Comparison of ENCODE assay signal across 9 cellular contexts in genomic region chr10:60335708-60336107, GRCh38. TPM values are rescaled to one million over a fixed set of nuclear protein-coding genes. Genes with fewer than 3 reads are reported as not detected.
A peak's percentile ranks its signal among the peaks of the same experiment; 100 is the strongest.
DNase-seq lines count a peak whose midpoint lies in the region; FAIRE-seq and TF ChIP-seq lines count a peak whose summit lies in the region.
"Had no signal": no experiment of that assay in that cellular context is flagged by ENCODE, and none has a peak within 500 bp of the region (broad histone marks: within the 10 kb centered on the region; RNA-seq: fewer than 3 reads in every experiment).

No MANE protein-coding gene starts in this region.

- CTCF ChIA-PET in MCF 10A (lab: Yijun Ruan, JAX), result interaction anchor here (0.6 to 2.3 kb wide), 22 partner anchors 9 to 296 kb away, joined by 3 to 15 read pairs (median 4); no protein-coding TSS in a partner anchor

- H3K4me3 ChIP-seq in breast epithelium (no peak overlapping the region), NB4 (ENCODE audit: low read depth, low read length) (no peak overlapping the region)

- H3K9me3 Mint-ChIP-seq in MCF 10A (ENCODE audit: unreplicated experiment), result no peaks in the 10 kb centered on the region
- no peaks in the 10 kb centered on the region for H3K9me3 Mint-ChIP-seq in activated T-helper 2 cell treated with anti-CD3 and anti-CD28 coated beads, Interferon-gamma antibody, Interleukin-2, Interleukin-4, amounts not matched to agents 10 μg/mL and 5 μg/mL and 100 μg/mL, durations not matched to agents 14 hours and 24 hours and 36 hours

- POLR2A ChIA-PET in MCF 10A (lab: Yijun Ruan, JAX), result interaction anchor here (0.6 to 1.9 kb wide), 5 partner anchors 18 to 93 kb away, joined by 3 to 7 read pairs (median 3); no protein-coding TSS in a partner anchor

- no peak overlapping the region for H3K4me3 Mint-ChIP-seq in MCF 10A (ENCODE audit: unreplicated experiment)
- H3K4me3 Mint-ChIP-seq in activated T-helper 2 cell treated with anti-CD3 and anti-CD28 coated beads, Interferon-gamma antibody, Interleukin-2, Interleukin-4, amounts not matched to agents 10 μg/mL and 5 μg/mL and 100 μg/mL, durations not matched to agents 14 hours and 24 hours and 36 hours (ENCODE audit: low read depth), result no peak overlapping the region

- no peak overlapping the region for H3K27ac ChIP-seq in breast epithelium

- no TSS peak for BruUV-seq in MCF 10A (replicated peaks; lab: Mats Ljungman, UMichigan)

- H3K4me1 Mint-ChIP-seq in MCF 10A (ENCODE audit: insufficient read depth, unreplicated experiment), result no peaks in the 10 kb centered on the region
- no peaks in the 10 kb centered on the region for H3K4me1 Mint-ChIP-seq in activated T-helper 2 cell treated with anti-CD3 and anti-CD28 coated beads, Interferon-gamma antibody, Interleukin-2, Interleukin-4, amounts not matched to agents 10 μg/mL and 5 μg/mL and 100 μg/mL, durations not matched to agents 14 hours and 24 hours and 36 hours (ENCODE audit: low read depth)

- TF ChIP-seq POLR2A in breast epithelium (IDR thresholded peaks at IDR 0.05), result no peak
- no peak for TF ChIP-seq POLR2A in NB4 (IDR thresholded peaks at IDR 0.05; ENCODE audit: extremely low read depth, insufficient read length)

- TF ChIP-seq CTCF in MCF 10A (IDR thresholded peaks at IDR 0.05; ENCODE audit: unreplicated experiment), result peak; percentile 36
- no peak for TF ChIP-seq CTCF in breast epithelium (IDR thresholded peaks at IDR 0.05)
- TF ChIP-seq CTCF in NB4 (IDR thresholded peaks at IDR 0.05; ENCODE audit: low read depth, low read length), result peak; percentile 29

- H3K36me3 Mint-ChIP-seq in MCF 10A (ENCODE audit: insufficient read depth, unreplicated experiment), result no peaks in the 10 kb centered on the region
- no peaks in the 10 kb centered on the region for H3K36me3 Mint-ChIP-seq in activated T-helper 2 cell treated with anti-CD3 and anti-CD28 coated beads, Interferon-gamma antibody, Interleukin-2, Interleukin-4, amounts not matched to agents 10 μg/mL and 5 μg/mL and 100 μg/mL, durations not matched to agents 14 hours and 24 hours and 36 hours (ENCODE audit: low read depth)

- no peaks in the 10 kb centered on the region for H3K27me3 Mint-ChIP-seq in MCF 10A (ENCODE audit: insufficient read depth, unreplicated experiment)
- H3K27me3 Mint-ChIP-seq in activated T-helper 2 cell treated with anti-CD3 and anti-CD28 coated beads, Interferon-gamma antibody, Interleukin-2, Interleukin-4, amounts not matched to agents 10 μg/mL and 5 μg/mL and 100 μg/mL, durations not matched to agents 14 hours and 24 hours and 36 hours (ENCODE audit: low read depth), result no peaks in the 10 kb centered on the region

- H3K9me3 ChIP-seq in breast epithelium, result no peaks in the 10 kb centered on the region

- no peaks in the 10 kb centered on the region for H3K4me1 ChIP-seq in breast epithelium

- H3K27me3 ChIP-seq in breast epithelium, result no peaks in the 10 kb centered on the region

- no peak for FAIRE-seq in urothelium cell line (lab: Jason Lieb, UNC)

- intact Hi-C loops in MCF 10A (cut with micrococcal nuclease) (loop anchor here (1.0 to 5.0 kb wide), 2 partner anchors 99 to 233 kb away; no protein-coding TSS in a partner anchor), breast epithelium (cut with DNase I; ENCODE audit: low total_unique reads) (no loop called here)
- intact Hi-C loops in activated T-helper 2 cell treated with anti-CD3 and anti-CD28 coated beads, Interferon-gamma antibody, Interleukin-2, Interleukin-4, amounts not matched to agents 10 μg/mL and 5 μg/mL and 100 μg/mL, durations not matched to agents 14 hours and 24 hours and 36 hours (cut with micrococcal nuclease), result no loop called here

- DNase-seq in MCF 10A (ENCODE audit: unreplicated experiment) (peak; percentile 47), breast epithelium (ENCODE audit: low spot score in 2 of 2) (no peak), NB4 (ENCODE audit: low read depth) (peak; percentile 8), dermis blood vessel endothelial cell (peak; percentile 45), urothelium cell line (ENCODE audit: low spot score) (peak; percentile 41), NCI-H526 treated with DMSO at 0.1 percent for 48 hours (lab: John Stamatoyannopoulos, UW) (no peak), glomerular visceral epithelial cell (ENCODE audit: extremely low spot score) (no peak)
- no peak for DNase-seq in activated T-helper 2 cell treated with anti-CD3 and anti-CD28 coated beads, Interferon-gamma antibody, Interleukin-2, Interleukin-4, amounts not matched to agents 10 μg/mL and 5 μg/mL and 100 μg/mL, durations not matched to agents 14 hours and 24 hours and 36 hours (ENCODE audit: low spot score)
- DNase-seq: activated gamma-delta T cell treated with Interleukin-2 at 50 U/mL for 16 hours had no signal

- no peaks in the 10 kb centered on the region for H3K36me3 ChIP-seq in breast epithelium

- peak overlapping the region; percentile 10 for H3K27ac Mint-ChIP-seq in MCF 10A (ENCODE audit: low read depth, unreplicated experiment)
- no peak overlapping the region for H3K27ac Mint-ChIP-seq in activated T-helper 2 cell treated with anti-CD3 and anti-CD28 coated beads, Interferon-gamma antibody, Interleukin-2, Interleukin-4, amounts not matched to agents 10 μg/mL and 5 μg/mL and 100 μg/mL, durations not matched to agents 14 hours and 24 hours and 36 hours

RNA-seq across cellular contexts. Expression of gene ANK3, which starts 54.0 kb away (rescaled TPM):
- total RNA-seq in MCF 10A (2022) (3.3 and 6.7 TPM in 2 replicates), breast epithelium (10 to 100 TPM; 10.2 to 93.2 (median 57.4) TPM), dermis blood vessel endothelial cell (0.85 and 4.4 TPM in 2 replicates)
- 14.4 and 16.8 TPM in 2 replicates for total RNA-seq in activated T-helper 2 cell treated with anti-CD3 and anti-CD28 coated beads, Interferon-gamma antibody, Interleukin-2, Interleukin-4, amounts not matched to agents 10 μg/mL and 5 μg/mL and 100 μg/mL, durations not matched to agents 14 hours and 24 hours and 36 hours

Comparison
In these comparisons a context has a peak if more than half of its experiments do, and no peak if none do; other contexts are left out.
1. DNase-seq: peak in MCF 10A (single experiment), NB4 (single experiment), dermis blood vessel endothelial cell (single experiment) and urothelium cell line (single experiment); none in breast epithelium (0 of 2), NCI-H526 treated with DMSO at 0.1 percent for 48 hours (single experiment), activated T-helper 2 cell treated with anti-CD3 and anti-CD28 coated beads, Interferon-gamma antibody, Interleukin-2, Interleukin-4, amounts not matched to agents 10 μg/mL and 5 μg/mL and 100 μg/mL, durations not matched to agents 14 hours and 24 hours and 36 hours (single experiment) and glomerular visceral epithelial cell (single experiment).
2. CTCF ChIP-seq: peak in MCF 10A (single experiment) and NB4 (single experiment); none in breast epithelium (0 of 3).